In genomic region chr7:56053379-56053778, GRCh38 we compare ENCODE assay signal across 1 cellular context.
TF ChIP-seq lines count a peak whose summit lies in the region.

No MANE protein-coding gene starts in this region.

TF ChIP-seq in SK-N-SH, 30 proteins besides CTCF, POLR2A, EP300 and RAD21 (continued from another document):
- no peak for TF ChIP-seq EZH2phosphoT487 (IDR thresholded peaks at IDR 0.05; ENCODE audit: borderline replicate concordance, low read depth)
